In genomic region chr9:89928106-89928505, GRCh38 we compare ENCODE assay signal across 27 cellular contexts.
"Had no signal": no experiment of that assay in that cellular context is flagged by ENCODE, and none has a peak within 500 bp of the region (broad histone marks: within the 10 kb centered on the region; RNA-seq: fewer than 3 reads in every experiment).

No MANE protein-coding gene starts in this region.

- DNase-seq: dorsolateral prefrontal cortex; effector CD4-positive, alpha-beta T cell; foreskin keratinocyte; heart left ventricle; kidney; left lung; mesenchymal stem cell; mucosa of descending colon; naive B cell; nephron progenitor cell; occipital lobe; pancreas; retina; right lobe of liver; small intestine; stimulated activated CD4-positive, alpha-beta T cell treated with anti-CD3 and anti-CD28 coated beads, Interleukin-1b, Interleukin-23, amount 100 ng/mL, for 48 hours; stimulated activated CD4-positive, alpha-beta T cell treated with anti-CD3 and anti-CD28 coated beads, Interleukin-4, amount 100 ng/mL, for 1 hour; stimulated activated CD8-positive, alpha-beta memory T cell treated with anti-CD3 and anti-CD28 coated beads, Interleukin-4, amount 100 ng/mL, for 48 hours; stimulated activated naive CD4-positive, alpha-beta T cell; stimulated activated naive CD8-positive, alpha-beta T cell treated with anti-CD3 and anti-CD28 coated beads, Interleukin-15, amount 100 ng/mL, for 72 hours; transverse colon had no signal

- H3K27ac ChIP-seq: dorsolateral prefrontal cortex, esophagus muscularis mucosa, foreskin keratinocyte, gastroesophageal sphincter, heart left ventricle, hepatocyte, left lung, pancreas, right lobe of liver, suprapubic skin, transverse colon, vagina had no signal

- H3K27ac Mint-ChIP-seq: mesothelial cell of epicardium; nephron progenitor cell; stimulated activated naive CD8-positive, alpha-beta T cell treated with anti-CD3 and anti-CD28 coated beads, Interleukin-15, amount 100 ng/mL, for 72 hours had no signal

- H3K9me3 Mint-ChIP-seq: mesothelial cell of epicardium; naive B cell; nephron progenitor cell; stimulated activated naive CD8-positive, alpha-beta T cell treated with anti-CD3 and anti-CD28 coated beads, Interleukin-15, amount 100 ng/mL, for 72 hours had no signal

- H3K4me3 Mint-ChIP-seq: mesothelial cell of epicardium; naive B cell; nephron progenitor cell; stimulated activated naive CD8-positive, alpha-beta T cell treated with anti-CD3 and anti-CD28 coated beads, Interleukin-15, amount 100 ng/mL, for 72 hours had no signal

- H3K36me3 Mint-ChIP-seq: mesothelial cell of epicardium, naive B cell had no signal

- ATAC-seq: foreskin keratinocyte; gastroesophageal sphincter; heart left ventricle; left lung; mucosa of descending colon; pancreas; stimulated activated naive CD8-positive, alpha-beta T cell treated with anti-CD3 and anti-CD28 coated beads, Interleukin-15, amount 100 ng/mL, for 72 hours had no signal
